ENCODE assay signal across 9 cellular contexts in genomic region chr17:979211-979538, GRCh38. TPM values are rescaled to one million over a fixed set of nuclear protein-coding genes. Genes with fewer than 3 reads are reported as not detected.
DNase-seq lines count a peak whose midpoint lies in the region; ATAC-seq, FAIRE-seq and TF ChIP-seq lines count a peak whose summit lies in the region.
"Had no signal": no experiment of that assay in that cellular context is flagged by ENCODE, and none has a peak within 500 bp of the region (broad histone marks: within the 10 kb centered on the region; RNA-seq: fewer than 3 reads in every experiment).

No MANE protein-coding gene starts in this region.

- intact Hi-C loops in endothelial cell of umbilical vein (cut with micrococcal nuclease) (loop anchor here (1.0 to 5.0 kb wide), 3 partner anchors 47 to 77 kb away; no protein-coding TSS in a partner anchor), pancreas (cut with DNase I) (loop anchor here in 1 of 3 donors (5.0 kb wide), 1 partner anchor 97 kb away; no protein-coding TSS in a partner anchor)

- POLR2A ChIA-PET in endothelial cell of umbilical vein (lab: Charles Lee): interaction anchor here (0.9 kb wide), 1 partner anchor 100 kb away, joined by 3 read pairs; no protein-coding TSS in a partner anchor

- H4K20me1 ChIP-seq in DOHH2 (ENCODE audit: control insufficient read depth, insufficient read depth, low read depth, low read length): no peaks in the 10 kb centered on the region
- no peaks in the 10 kb centered on the region for H4K20me1 ChIP-seq in endothelial cell of umbilical vein (replicated peaks; ENCODE audit: control insufficient read depth, extremely low read depth, insufficient read depth, low read length)

- no peaks in the 10 kb centered on the region for H3K9me2 ChIP-seq in DOHH2 (replicated peaks; ENCODE audit: control insufficient read depth, low read length)

- BruUV-seq in endothelial cell of umbilical vein (replicated peaks; lab: Mats Ljungman, UMichigan): no TSS peak

- H3K4me2 ChIP-seq in DOHH2 (ENCODE audit: low read length) (peak overlapping the region; percentile 70), endothelial cell of umbilical vein (ENCODE audit: insufficient read depth, low read length) (no peak overlapping the region)

- under 1% methylated on average over 37 of the region's 42 CpGs for WGBS in HUES64
- 0 to 1% methylated on average over 18 to 42 of the region's 42 CpGs for WGBS in pancreas, 2 donors

- TF ChIP-seq POLR2A in endothelial cell of umbilical vein (IDR thresholded peaks at IDR 0.05; ENCODE audit: low read depth, low read length): no peak

- H3K79me2 ChIP-seq in DOHH2 (ENCODE audit: control insufficient read depth, low read length) (no peaks in the 10 kb centered on the region), endothelial cell of umbilical vein (ENCODE audit: control insufficient read depth, insufficient read depth, low read length) (peaks cover 19% of the 10 kb centered on the region)

- no peak overlapping the region for H3K27ac ChIP-seq in DOHH2 (ENCODE audit: low read depth, low read length)
- peak overlapping the region; percentile 75; the same call in 1 of the 2 replicates for H3K27ac ChIP-seq in HUES64 (ENCODE audit: low read depth, low read length)
- H3K27ac ChIP-seq in endothelial cell of umbilical vein (ENCODE audit: insufficient read depth, low read depth, low read length): no peak overlapping the region
- H3K27ac ChIP-seq in pancreas: peak overlapping the region in 1 of 4 donors; percentile 61

- H3K4me1 ChIP-seq in DOHH2 (ENCODE audit: control insufficient read depth, low read length): peaks cover 23% of the 10 kb centered on the region
- peaks cover 29% of the 10 kb centered on the region for H3K4me1 ChIP-seq in HUES64 (ENCODE audit: insufficient read depth, low read length)
- H3K4me1 ChIP-seq in endothelial cell of umbilical vein (ENCODE audit: control insufficient read depth, extremely low read depth, insufficient read depth, low read length): peaks cover 21% of the 10 kb centered on the region
- H3K4me1 ChIP-seq in pancreas: peaks cover 0 to 27% (median 2%) of the 10 kb centered on the region in 3 donors

- CTCF ChIA-PET in endothelial cell of umbilical vein (lab: Charles Lee): interaction anchor here (0.7 to 7.8 kb wide), 21 partner anchors 18 to 834 kb away, joined by 3 to 341 read pairs (median 4); partner anchors contain the start of genes GLOD4 and TIMM22

- H3K9ac ChIP-seq in HUES64 (ENCODE audit: low read depth, low read length): peak overlapping the region; percentile 82
- peak overlapping the region; percentile 51 for H3K9ac ChIP-seq in endothelial cell of umbilical vein (replicated peaks; ENCODE audit: extremely low read depth, insufficient read depth, low read length)

- H3K4me3 ChIP-seq in DOHH2 (ENCODE audit: low read length) (peak overlapping the region; percentile 76), HUES64 (ENCODE audit: low read length) (peak overlapping the region; percentile 88), endothelial cell of umbilical vein (replicated peaks in 1 of 3; ENCODE audit: insufficient read depth in 1 of 3, low read depth in 1 of 3, low read length in 3 of 3) (peak overlapping the region; percentile 56 to 91 (median 61)), pancreas (peak overlapping the region; percentile 45 to 87 (median 72))

- peak; percentile 39 to 62 (median 46) for ATAC-seq in pancreas
- no peak for ATAC-seq in GM18511 (IDR thresholded peaks at IDR 0.05; ENCODE audit: unreplicated experiment)
- ATAC-seq in HG02973 (IDR thresholded peaks at IDR 0.05; ENCODE audit: unreplicated experiment): no peak

- FAIRE-seq in endothelial cell of umbilical vein (lab: Jason Lieb, UNC): no peak
- no peak for FAIRE-seq in pancreas (lab: Jason Lieb, UNC)
- FAIRE-seq: endometrium had no signal

- H3K9me3 ChIP-seq in DOHH2 (ENCODE audit: control insufficient read depth, insufficient read depth, low read length): no peaks in the 10 kb centered on the region
- no peaks in the 10 kb centered on the region for H3K9me3 ChIP-seq in HUES64 (ENCODE audit: insufficient read depth, low read depth, low read length)
- H3K9me3 ChIP-seq in endothelial cell of umbilical vein (replicated peaks; ENCODE audit: control insufficient read depth, insufficient read depth, low read length): no peaks in the 10 kb centered on the region
- no peaks in the 10 kb centered on the region for H3K9me3 ChIP-seq in pancreas

- H3K27me3 ChIP-seq in DOHH2 (ENCODE audit: control insufficient read depth, low read length): peaks cover 22% of the 10 kb centered on the region
- H3K27me3 ChIP-seq in HUES64 (ENCODE audit: insufficient read depth, low read length): no peaks in the 10 kb centered on the region
- H3K27me3 ChIP-seq in endothelial cell of umbilical vein (ENCODE audit: control insufficient read depth in 2 of 2, insufficient read depth in 2 of 2, low read length in 2 of 2): no peaks in the 10 kb centered on the region
- no peaks in the 10 kb centered on the region for H3K27me3 ChIP-seq in pancreas

- TF ChIP-seq CTCF in DOHH2 (IDR thresholded peaks at IDR 0.05; ENCODE audit: low read depth, low read length, poor library complexity, severe bottlenecking) (no peak), endothelial cell of umbilical vein (IDR thresholded peaks at IDR 0.05; ENCODE audit: extremely low read depth in 1 of 2, insufficient read depth in 1 of 2, low read depth in 1 of 2, low read length in 2 of 2) (no peak), pancreas (IDR thresholded peaks at IDR 0.05) (no peak)

- DNase-seq in endothelial cell of umbilical vein (ENCODE audit: low read depth, low spot score) (no peak), pancreas (peak in 2 of 6 donors; percentile 63 to 90), DMS153 treated with DMSO at 0.1 percent for 48 hours (lab: John Stamatoyannopoulos, UW; ENCODE audit: unreplicated experiment) (no peak), NOMO-1 treated with DMSO at 0.1 percent for 48 hours (lab: John Stamatoyannopoulos, UW; ENCODE audit: unreplicated experiment) (no peak)

- H2AFZ ChIP-seq in endothelial cell of umbilical vein (ENCODE audit: low read depth, low read length): peak overlapping the region; percentile 86

- H3F3A ChIP-seq in DOHH2 (ENCODE audit: control insufficient read depth, insufficient read depth): peaks cover 14% of the 10 kb centered on the region

- no peaks in the 10 kb centered on the region for H3K36me3 ChIP-seq in DOHH2 (ENCODE audit: control insufficient read depth, low read length)
- H3K36me3 ChIP-seq in HUES64 (ENCODE audit: insufficient read depth, low read length): no peaks in the 10 kb centered on the region
- no peaks in the 10 kb centered on the region for H3K36me3 ChIP-seq in endothelial cell of umbilical vein (ENCODE audit: control insufficient read depth in 2 of 2, extremely low read depth in 1 of 2, insufficient read depth in 2 of 2, low read length in 2 of 2)
- no peaks in the 10 kb centered on the region for H3K36me3 ChIP-seq in pancreas

- dilution Hi-C loops in endothelial cell of umbilical vein (cut with MboI; ENCODE audit: extremely low pct_ligation_motif_present, low sequenced_read_pairs): loop anchor here (25.0 kb wide), 1 partner anchor 192 kb away; the partner anchor contains the start of genes GLOD4 and MRM3

- H3K9me1 ChIP-seq in endothelial cell of umbilical vein (replicated peaks; ENCODE audit: control insufficient read depth, extremely low read depth, insufficient read depth, low read length): no peaks in the 10 kb centered on the region

TF ChIP-seq in endothelial cell of umbilical vein, 7 proteins besides CTCF, POLR2A, EP300 and RAD21:
- no peak for TF ChIP-seq JUN (IDR thresholded peaks at IDR 0.05; ENCODE audit: borderline replicate concordance, insufficient read depth, insufficient read length, low read depth)
- no peak for TF ChIP-seq FOS (IDR thresholded peaks at IDR 0.05; ENCODE audit: borderline replicate concordance, insufficient read depth, low read length)
- no peak for TF ChIP-seq GATA2 (IDR thresholded peaks at IDR 0.05; ENCODE audit: insufficient read depth, insufficient read length, low read depth, low read length)

RNA-seq across cellular contexts. Expression of gene NXN, which starts 0.4 kb away (rescaled TPM):
- polyA plus RNA-seq in HUES64 (2013, experiment 1 of 2): 65.1 TPM
- polyA plus RNA-seq in HUES64 (2013, experiment 2 of 2): 72.9 TPM
- total RNA-seq in endothelial cell of umbilical vein (58.9 and 77.3 TPM in 2 replicates), pancreas (10 to 100 TPM; 25.2 to 35.0 (median 30.7) TPM)
- polyA plus RNA-seq in endothelial cell of umbilical vein (69.5 and 79.0 TPM in 2 replicates), pancreas (10 to 100 TPM; 17.4 to 20.9 TPM)
- polyA plus RNA-seq in endothelial cell of umbilical vein (2011; cell fraction: cytosol; rRNA removed): 30.9 and 37.0 TPM in 2 replicates
- polyA plus RNA-seq in endothelial cell of umbilical vein (2011; cell fraction: nucleus; rRNA removed): 23.1 and 36.3 TPM in 2 replicates
- polyA plus RNA-seq in endothelial cell of umbilical vein (2012): 19.7 and 40.2 TPM in 2 replicates
- polyA minus RNA-seq in endothelial cell of umbilical vein: 58.4 and 79.1 TPM in 2 replicates
- polyA minus RNA-seq in endothelial cell of umbilical vein (2011; cell fraction: cytosol; rRNA and poly(A)+ RNA removed): 5.2 TPM
- 27.9 and 31.7 TPM in 2 replicates for polyA minus RNA-seq in endothelial cell of umbilical vein (2011; cell fraction: nucleus; rRNA and poly(A)+ RNA removed)

RNA-seq across cellular contexts. Expression of gene TIMM22, which starts 17.8 kb away (rescaled TPM):
- polyA plus RNA-seq in HUES64 (2013, experiment 1 of 2): 15.2 TPM
- 15.0 TPM for polyA plus RNA-seq in HUES64 (2013, experiment 2 of 2)
- 19.5 and 19.6 TPM in 2 replicates for total RNA-seq in endothelial cell of umbilical vein
- polyA plus RNA-seq in endothelial cell of umbilical vein: 18.6 and 19.0 TPM in 2 replicates
- polyA plus RNA-seq in endothelial cell of umbilical vein (2011; cell fraction: cytosol; rRNA removed): 16.5 and 20.5 TPM in 2 replicates
- 9.6 and 10.3 TPM in 2 replicates for polyA plus RNA-seq in endothelial cell of umbilical vein (2011; cell fraction: nucleus; rRNA removed)
- polyA plus RNA-seq in endothelial cell of umbilical vein (2012): 22.1 and 22.5 TPM in 2 replicates
- 18.3 and 18.5 TPM in 2 replicates for polyA minus RNA-seq in endothelial cell of umbilical vein
- polyA minus RNA-seq in endothelial cell of umbilical vein (2011; cell fraction: cytosol; rRNA and poly(A)+ RNA removed): 8.5 TPM
- 10.9 and 15.9 TPM in 2 replicates for polyA minus RNA-seq in endothelial cell of umbilical vein (2011; cell fraction: nucleus; rRNA and poly(A)+ RNA removed)
- total RNA-seq in pancreas: 1 to 10 TPM; 3.1 to 6.0 (median 4.6) TPM
- polyA plus RNA-seq in pancreas: 1 to 10 TPM; 3.9 to 6.5 TPM

Comparison
In these comparisons a context has a peak if more than half of its experiments do, and no peak if none do; other contexts are left out.
1. ATAC-seq: peak in pancreas (4 of 4); none in GM18511 (single experiment) and HG02973 (single experiment).
2. Peak in every context shown above with its lines, with median percentiles within 50 percentile points of each other: H3K4me3 ChIP-seq.